ENCODE assay signal across 7 cellular contexts in the genomic region with DNA sequence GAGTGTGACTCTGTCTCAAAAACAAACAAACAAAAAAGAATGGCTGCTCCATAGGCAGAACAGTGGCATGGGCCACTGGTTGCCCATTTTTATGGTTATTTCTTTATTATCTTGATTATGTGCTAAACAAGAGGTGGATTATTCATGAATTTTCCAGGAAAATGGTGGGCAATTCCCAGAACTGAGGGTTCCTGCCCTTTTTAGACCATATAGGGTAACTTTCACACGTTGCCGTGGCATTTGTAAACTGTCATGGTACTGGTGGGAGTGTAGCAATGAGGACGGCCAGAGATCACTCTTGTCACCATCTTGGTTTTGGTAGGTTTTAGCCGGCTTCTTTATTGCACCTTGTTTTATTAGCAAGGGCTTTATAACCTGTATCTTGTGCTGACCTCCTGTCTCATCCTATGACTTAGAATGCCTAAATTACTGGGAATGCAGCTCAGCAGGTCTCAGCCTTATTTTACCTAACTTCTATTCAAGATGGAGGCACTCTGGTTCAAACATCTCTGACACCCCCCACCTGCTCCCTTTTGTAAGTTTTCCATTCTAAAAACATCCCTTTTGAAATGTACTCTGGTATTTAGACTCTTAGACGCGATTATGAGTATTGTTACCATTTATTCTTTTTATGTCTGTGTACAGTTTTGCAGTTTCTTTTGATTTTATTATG.
"Had no signal": no experiment of that assay in that cellular context is flagged by ENCODE, and none has a peak within 500 bp of the region (broad histone marks: within the 10 kb centered on the region; RNA-seq: fewer than 3 reads in every experiment).

No MANE protein-coding gene starts in this region.

- H3K27ac ChIP-seq: HL-60, KMS-11 had no signal

- H3K4me2 ChIP-seq: KMS-11 had no signal

- FAIRE-seq: HepG2, HTR-8/SVneo had no signal

- DNase-seq: IMR-90, KBM-7, KG1 had no signal

- H3K9ac ChIP-seq: KMS-11 had no signal

- ATAC-seq: HepG2 had no signal
